In the genomic region with DNA sequence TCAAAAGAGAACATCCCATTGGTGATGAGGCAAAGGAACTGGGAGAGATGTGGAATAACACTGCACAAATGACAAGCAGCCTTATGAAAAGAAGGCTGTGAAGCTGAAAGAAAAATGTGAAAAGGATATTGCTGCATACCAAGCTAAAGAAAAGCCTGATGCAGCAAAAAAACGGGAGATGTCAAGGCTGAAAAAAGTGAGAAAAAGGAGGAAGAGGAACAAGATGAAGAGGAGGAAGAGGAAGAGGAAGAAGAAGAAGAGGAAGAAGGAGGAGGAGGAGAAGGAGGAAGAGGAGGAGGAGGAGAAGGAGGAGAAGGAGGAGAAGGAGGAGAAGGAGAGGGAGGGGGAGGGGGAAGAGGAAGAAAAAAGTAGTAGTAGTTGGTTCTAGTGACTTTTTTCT, we compare ENCODE assay signal across 1 cellular context.
TF ChIP-seq lines count a peak whose summit lies in the region.

No MANE protein-coding gene starts in this region.

TF ChIP-seq in H1, 55 proteins besides CTCF, POLR2A, EP300 and RAD21:
- TF ChIP-seq BCL11A (IDR thresholded peaks at IDR 0.05; ENCODE audit: low read depth in 2 of 2, low read length in 2 of 2), result no peak
- TF ChIP-seq NANOG (IDR thresholded peaks at IDR 0.05; ENCODE audit: insufficient read depth, low read depth, low read length, poor library complexity, severe bottlenecking), result no peak
- no peak for TF ChIP-seq EZH2 (IDR thresholded peaks at IDR 0.05; ENCODE audit: low read depth, low read length, severe bottlenecking)
- TF ChIP-seq TBP (IDR thresholded peaks at IDR 0.05; ENCODE audit: low read depth, low read length), result no peak
- TF ChIP-seq BACH1 (IDR thresholded peaks at IDR 0.05; ENCODE audit: low read length), result no peak
- TF ChIP-seq TAF7 (optimal IDR thresholded peaks at IDR 0.05; ENCODE audit: borderline replicate concordance, low read depth, low read length), result no peak
- no peak for TF ChIP-seq JUND (IDR thresholded peaks at IDR 0.05; ENCODE audit: low read length)
- TF ChIP-seq SIX5 (IDR thresholded peaks at IDR 0.05; ENCODE audit: low read depth, low read length), result no peak
- TF ChIP-seq PHF8 (conservative IDR thresholded peaks at IDR 0.05; ENCODE audit: low read depth, low read length), result no peak
- no peak for TF ChIP-seq YY1 (IDR thresholded peaks at IDR 0.05; ENCODE audit: low read depth, low read length)
- TF ChIP-seq POU5F1 (IDR thresholded peaks at IDR 0.05; ENCODE audit: low read depth, low read length), result no peak
- TF ChIP-seq TCF12 (IDR thresholded peaks at IDR 0.05; ENCODE audit: low read depth, low read length), result no peak
- TF ChIP-seq, protein P1, sequence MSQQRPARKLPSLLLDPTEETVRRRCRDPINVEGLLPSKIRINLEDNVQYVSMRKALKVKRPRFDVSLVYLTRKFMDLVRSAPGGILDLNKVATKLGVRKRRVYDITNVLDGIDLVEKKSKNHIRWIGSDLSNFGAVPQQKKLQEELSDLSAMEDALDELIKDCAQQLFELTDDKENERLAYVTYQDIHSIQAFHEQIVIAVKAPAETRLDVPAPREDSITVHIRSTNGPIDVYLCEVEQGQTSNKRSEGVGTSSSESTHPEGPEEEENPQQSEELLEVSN (IDR thresholded peaks at IDR 0.05), result no peak
- no peak for TF ChIP-seq SRF (IDR thresholded peaks at IDR 0.05; ENCODE audit: low read depth, low read length)
- TF ChIP-seq NRF1 (IDR thresholded peaks at IDR 0.05; ENCODE audit: low read depth, low read length), result no peak
- no peak for TF ChIP-seq CEBPB (IDR thresholded peaks at IDR 0.05; ENCODE audit: low read depth, low read length)
